27 cellular contexts compared by ENCODE assay signal in the genomic region with DNA sequence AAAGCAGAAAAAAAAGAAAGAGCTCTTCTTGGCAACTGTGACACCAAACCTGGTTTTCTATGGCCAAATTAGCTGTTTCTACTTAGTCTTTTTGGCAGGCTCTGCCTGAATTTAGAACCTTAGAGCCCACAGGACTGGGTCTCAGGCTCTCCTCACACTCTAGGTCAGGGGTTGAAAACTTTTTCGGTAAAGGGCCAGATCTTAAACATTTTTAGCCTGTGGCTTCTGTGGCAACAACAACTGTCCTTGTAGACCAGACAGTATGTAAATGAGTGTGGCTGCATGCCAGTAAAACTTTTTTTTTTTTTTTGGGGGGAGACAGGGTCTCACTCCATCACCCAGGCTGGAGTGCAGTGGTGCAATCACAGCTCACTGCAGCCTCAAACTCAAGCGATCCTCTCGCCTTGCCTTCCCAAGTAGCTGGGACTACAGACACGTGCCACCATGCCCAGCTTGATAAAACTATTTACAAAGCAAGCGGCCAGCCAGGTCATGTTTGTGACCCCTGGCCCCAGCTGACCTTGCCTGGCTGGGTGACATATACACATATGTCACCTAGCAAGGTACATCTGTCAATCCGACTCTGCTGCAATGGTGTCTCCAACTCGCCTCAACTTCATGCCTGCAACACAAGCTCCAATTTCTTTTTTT. TPM values are rescaled to one million over a fixed set of nuclear protein-coding genes. Genes with fewer than 3 reads are reported as not detected.
DNase-seq lines count a peak whose midpoint lies in the region; ATAC-seq and TF ChIP-seq lines count a peak whose summit lies in the region.
"Had no signal": no experiment of that assay in that cellular context is flagged by ENCODE, and none has a peak within 500 bp of the region (broad histone marks: within the 10 kb centered on the region; RNA-seq: fewer than 3 reads in every experiment).

No MANE protein-coding gene starts in this region.

- no peaks in the 10 kb centered on the region for H3K27me3 ChIP-seq in stomach
- H3K27me3 ChIP-seq: dorsolateral prefrontal cortex, neutrophil, right atrium auricular region, tibial nerve had no signal

- H3K4me3 ChIP-seq in stomach: no peak overlapping the region
- H3K4me3 ChIP-seq: dorsolateral prefrontal cortex, mucosa of descending colon, right atrium auricular region, tibial nerve had no signal

- H3K27ac Mint-ChIP-seq in WTC11: no peak overlapping the region
- H3K27ac Mint-ChIP-seq: activated T-helper 17 cell treated with anti-CD3 and anti-CD28 coated beads, Interleukin-2, amount 50 U/mL, for 72 hours had no signal

- ATAC-seq in HG03097 (IDR thresholded peaks at IDR 0.05; ENCODE audit: low FRiP score, unreplicated experiment): peak; percentile 56
- ATAC-seq in WTC11: no peak
- no peak for ATAC-seq in HG02885 (IDR thresholded peaks at IDR 0.05; ENCODE audit: poor library complexity, unreplicated experiment)
- ATAC-seq: activated T-helper 17 cell treated with anti-CD3 and anti-CD28 coated beads, Interleukin-2, amount 50 U/mL, for 72 hours; HCT116; left colon; mucosa of descending colon had no signal

- TF ChIP-seq CTCF in WTC11 (IDR thresholded peaks at IDR 0.05) (no peak), stomach (IDR thresholded peaks at IDR 0.05) (no peak)

- peaks cover 3% of the 10 kb centered on the region; the same call in 1 of the 2 replicates for H3K4me1 Mint-ChIP-seq in WTC11
- H3K4me1 Mint-ChIP-seq: activated T-helper 17 cell treated with anti-CD3 and anti-CD28 coated beads, Interleukin-2, amount 50 U/mL, for 72 hours had no signal

- TF ChIP-seq POLR2A in stomach (IDR thresholded peaks at IDR 0.05): no peak

- no peaks in the 10 kb centered on the region for H3K9me3 ChIP-seq in stomach
- H3K9me3 ChIP-seq: mucosa of descending colon, neutrophil, right atrium auricular region, SK-N-SH, tibial nerve had no signal

- H3K9me3 Mint-ChIP-seq in WTC11: peaks cover 5% of the 10 kb centered on the region
- H3K9me3 Mint-ChIP-seq: activated T-helper 17 cell treated with anti-CD3 and anti-CD28 coated beads, Interleukin-2, amount 50 U/mL, for 72 hours had no signal

- H3K36me3 Mint-ChIP-seq in WTC11: no peaks in the 10 kb centered on the region

- peaks cover 0 to 14% (median 2%) of the 10 kb centered on the region in 4 donors for H3K4me1 ChIP-seq in stomach
- H3K4me1 ChIP-seq: right atrium auricular region, tibial nerve had no signal

- H3K27ac ChIP-seq in stomach: no peak overlapping the region
- H3K27ac ChIP-seq: 22Rv1, dorsolateral prefrontal cortex, KMS-11, neutrophil, right atrium auricular region, tibial nerve had no signal

- 32 to 48% (median 34%) methylated on average over 7 of the region's 7 CpGs for WGBS in stomach, 5 donors

- H3K27me3 Mint-ChIP-seq in WTC11 (ENCODE audit: low read depth): no peaks in the 10 kb centered on the region

- CTCF ChIA-PET in WTC11 (lab: Charles Lee): no interaction called here

- DNase-seq in NOMO-1 (lab: John Stamatoyannopoulos, UW; ENCODE audit: unreplicated experiment in 2 of 2) (peak; percentile 26 to 52), NOMO-1 treated with dmso at 0.1 percent for 144 hours (lab: John Stamatoyannopoulos, UW; ENCODE audit: unreplicated experiment) (no peak), WTC11 (ENCODE audit: low spot score) (no peak), stomach (peak; percentile 78), D341Med (ENCODE audit: low spot score) (no peak)
- DNase-seq in NK-92 treated with Interleukin-12 subunit alpha and Interleukin-12 subunit beta, amount 100 ng/mL, for 24 hours (lab: John Stamatoyannopoulos, UW): no peak
- DNase-seq: activated CD4-positive, CD25-positive, alpha-beta regulatory T cell treated with anti-CD3 and anti-CD28 coated beads, Interleukin-2, amount 50 U/mL, for 72 hours; dorsolateral prefrontal cortex; foreskin melanocyte; GDM1; left colon; mucosa of descending colon; NCI-H748 treated with DMSO at 0.1 percent for 48 hours; SK-N-SH; stimulated activated naive CD4-positive, alpha-beta T cell treated with Interleukin-2 at 50 U/mL for 16 hours; T-helper 9 cell had no signal

- no peaks in the 10 kb centered on the region for H3K36me3 ChIP-seq in stomach
- H3K36me3 ChIP-seq: neutrophil, right atrium auricular region, tibial nerve had no signal

- H3K4me3 Mint-ChIP-seq in WTC11: no peak overlapping the region
- H3K4me3 Mint-ChIP-seq: activated T-helper 17 cell treated with anti-CD3 and anti-CD28 coated beads, Interleukin-2, amount 50 U/mL, for 72 hours had no signal

- no peak for TF ChIP-seq EP300 in stomach (IDR thresholded peaks at IDR 0.05)

- POLR2A ChIA-PET in WTC11 (lab: Charles Lee): no interaction called here

- intact Hi-C loops in stomach (cut with DNase I; ENCODE audit: low total_unique reads): no loop called here

TF ChIP-seq in WTC11, 78 proteins besides CTCF, POLR2A, EP300 and RAD21:
- no peak for TF ChIP-seq IRF2 (CRISPR knock-in tag; IDR thresholded peaks at IDR 0.05; ENCODE audit: borderline replicate concordance, low read depth)
- TF ChIP-seq GABPB1 (CRISPR knock-in tag; IDR thresholded peaks at IDR 0.05): peak; percentile 74

RNA-seq across cellular contexts. Expression of gene KPNA7, which starts 17.4 kb away (rescaled TPM):
- total RNA-seq in WTC11 (2021): not detected in 3 replicates
- total RNA-seq in stomach: 1 to 10 TPM in 2 of 5 donors, not detected in 3; 1.5 to 4.5 TPM
- polyA plus RNA-seq in stomach: 1 to 10 TPM in 1 of 3 donors, under 1 TPM in 2; 0.23 to 4.7 (median 0.62) TPM
- total RNA-seq: activated CD8-positive, alpha-beta memory T cell treated with anti-CD3 and anti-CD28 coated beads for 36 hours; activated T-helper 17 cell treated with anti-CD3 and anti-CD28 coated beads, Interleukin-2, amount 50 U/mL, for 72 hours; epithelial cell of proximal tubule; right atrium auricular region had no signal
- polyA plus RNA-seq: SK-N-SH had no signal

RNA-seq across cellular contexts. Expression of gene SMURF1, which starts 46.6 kb away (rescaled TPM):
- 22.1 to 23.2 TPM (median 22.4 TPM) in 3 replicates for total RNA-seq in WTC11 (2021)
- 10 to 100 TPM; 28.6 to 46.8 (median 36.5) TPM for total RNA-seq in stomach
- 10 to 100 TPM in 1 of 3 donors, 1 to 10 TPM in 2; 8.0 to 14.8 (median 9.4) TPM for polyA plus RNA-seq in stomach

Comparison
In these comparisons a context has a peak if more than half of its experiments do, and no peak if none do; other contexts are left out.
1. DNase-seq: peak in NOMO-1 (2 of 2) and stomach (single experiment); none in NOMO-1 treated with dmso at 0.1 percent for 144 hours (single experiment), WTC11 (single experiment), NK-92 treated with Interleukin-12 subunit alpha and Interleukin-12 subunit beta, amount 100 ng/mL, for 24 hours (single experiment) and D341Med (single experiment).